ENCODE assay signal across 11 cellular contexts in the genomic region with DNA sequence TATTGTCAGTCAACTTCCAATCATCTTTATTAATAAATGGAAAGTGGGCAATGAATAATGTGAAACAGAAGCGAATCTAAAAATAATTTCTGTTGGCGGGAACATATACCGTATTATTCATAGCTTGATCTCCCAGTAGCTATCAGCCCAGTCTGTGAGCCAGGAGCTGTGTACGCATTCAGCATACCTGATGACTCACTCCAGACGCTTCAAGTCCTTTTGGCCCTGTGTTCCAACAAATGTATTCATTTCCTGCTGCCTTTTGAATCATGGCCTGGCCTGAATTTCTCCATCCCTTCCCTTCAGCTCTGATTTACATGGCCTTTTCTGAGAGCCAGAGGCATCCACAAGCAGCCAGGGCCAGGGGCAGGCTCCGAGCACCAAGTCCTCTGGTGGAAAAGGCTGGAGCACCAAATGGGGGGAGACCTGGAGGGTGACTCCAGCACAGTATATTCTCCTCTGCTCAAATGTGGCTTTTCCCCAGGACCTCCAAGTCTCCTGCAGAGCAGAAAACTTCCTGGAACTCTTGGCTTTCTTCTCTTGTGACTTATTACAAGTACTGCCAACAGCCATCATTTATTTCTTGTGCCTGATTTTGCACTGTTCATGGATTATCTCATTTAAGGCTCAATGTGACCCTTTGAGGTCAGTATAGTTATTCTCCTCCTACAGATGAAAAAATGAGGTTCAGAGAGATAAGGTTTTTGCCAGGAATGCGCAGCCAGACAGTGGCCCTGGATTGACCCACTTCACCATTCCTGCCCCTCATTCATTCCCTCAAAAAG.
A peak's percentile ranks its signal among the peaks of the same experiment; 100 is the strongest.
DNase-seq lines count a peak whose midpoint lies in the region; ATAC-seq, FAIRE-seq and TF ChIP-seq lines count a peak whose summit lies in the region.
"Had no signal": no experiment of that assay in that cellular context is flagged by ENCODE, and none has a peak within 500 bp of the region (broad histone marks: within the 10 kb centered on the region; RNA-seq: fewer than 3 reads in every experiment).

No MANE protein-coding gene starts in this region.

- H3K27ac Mint-ChIP-seq in activated CD8-positive, alpha-beta T cell treated with anti-CD3 and anti-CD28 coated beads, Interleukin-2, amount 10 ng/mL, durations not matched to agents 7 days and 5 days, result no peak overlapping the region
- H3K27ac Mint-ChIP-seq: activated CD8-positive, alpha-beta memory T cell treated with anti-CD3 and anti-CD28 coated beads, Interleukin-2, amount 10 ng/mL, durations not matched to agents 7 days and 5 days had no signal

- TF ChIP-seq RAD21 in HepG2 (CRISPR knock-in tag; IDR thresholded peaks at IDR 0.05), result no peak

- in situ Hi-C loops in brain microvascular endothelial cell (cut with HindIII; ENCODE audit: low pct_ligation_motif_present, low sequenced_read_pairs), result no loop called here
- in situ Hi-C loops in HepG2 (cut with HindIII; ENCODE audit: extremely low pct_ligation_motif_present, low pct_unique_long_range_greater_than_20kb), result no loop called here

- POLR2A ChIA-PET in HepG2 (lab: Yijun Ruan, JAX) (no interaction called here), OCI-LY7 (lab: Charles Lee) (no interaction called here)
- POLR2A ChIA-PET in activated CD8-positive, alpha-beta T cell treated with anti-CD3 and anti-CD28 coated beads, Interleukin-2, amount 10 ng/mL, durations not matched to agents 7 days and 5 days (lab: Charles Lee), result no interaction called here

- H3K9me3 Mint-ChIP-seq in activated CD8-positive, alpha-beta T cell treated with anti-CD3 and anti-CD28 coated beads, Interleukin-2, amount 10 ng/mL, durations not matched to agents 7 days and 5 days (ENCODE audit: insufficient read depth), result no peaks in the 10 kb centered on the region

- intact Hi-C loops in left cardiac atrium (cut with DNase I), result no loop called here
- intact Hi-C loops in Right ventricle myocardium inferior (cut with DNase I), result no loop called here
- intact Hi-C loops in HepG2 (cut with micrococcal nuclease; ENCODE audit: unreplicated experiment), result no loop called here
- intact Hi-C loops in OCI-LY7 (cut with micrococcal nuclease; ENCODE audit: unreplicated experiment), result no loop called here

- no peak overlapping the region for H2AFZ ChIP-seq in HepG2 (ENCODE audit: low read length)
- H2AFZ ChIP-seq in OCI-LY7 (ENCODE audit: low read length), result no peak overlapping the region

- H3K9me3 ChIP-seq in HepG2 (ENCODE audit: low read length), result peaks cover 7% of the 10 kb centered on the region; the same call in 1 of the 2 replicates
- H3K9me3 ChIP-seq in OCI-LY7 (ENCODE audit: low read length), result no peaks in the 10 kb centered on the region

- no peaks in the 10 kb centered on the region for H3K79me2 ChIP-seq in HepG2 (ENCODE audit: insufficient read depth, low read length)
- H3K79me2 ChIP-seq in OCI-LY7 (ENCODE audit: insufficient read depth, low read depth, low read length), result no peaks in the 10 kb centered on the region

- ATAC-seq in left cardiac atrium, result peak; percentile 47 to 99
- no peak for ATAC-seq in Right ventricle myocardium inferior
- ATAC-seq in HepG2, result no peak; the same call in 2 of the 3 replicates
- no peak for ATAC-seq in GM18858 (IDR thresholded peaks at IDR 0.05; ENCODE audit: unreplicated experiment)
- ATAC-seq in activated CD8-positive, alpha-beta T cell treated with anti-CD3 and anti-CD28 coated beads, Interleukin-2, amount 10 ng/mL, durations not matched to agents 7 days and 5 days, result no peak
- ATAC-seq: activated CD8-positive, alpha-beta memory T cell treated with anti-CD3 and anti-CD28 coated beads, Interleukin-2, amount 10 ng/mL, durations not matched to agents 7 days and 5 days had no signal

- H3K36me3 Mint-ChIP-seq in activated CD8-positive, alpha-beta T cell treated with anti-CD3 and anti-CD28 coated beads, Interleukin-2, amount 10 ng/mL, durations not matched to agents 7 days and 5 days (ENCODE audit: low read depth), result no peaks in the 10 kb centered on the region
- H3K36me3 Mint-ChIP-seq: activated CD8-positive, alpha-beta memory T cell treated with anti-CD3 and anti-CD28 coated beads, Interleukin-2, amount 10 ng/mL, durations not matched to agents 7 days and 5 days had no signal

- no peaks in the 10 kb centered on the region for H4K20me1 ChIP-seq in HepG2 (ENCODE audit: insufficient read depth, low read length)
- H4K20me1 ChIP-seq in OCI-LY7 (ENCODE audit: insufficient read depth, low read length), result no peaks in the 10 kb centered on the region; the same call in 1 of the 2 replicates

- H3K36me3 ChIP-seq in brain microvascular endothelial cell (replicated peaks) (no peaks in the 10 kb centered on the region), HepG2 (replicated peaks in 1 of 2; ENCODE audit: control insufficient read depth in 1 of 2, insufficient read depth in 2 of 2, low read length in 2 of 2) (no peaks in the 10 kb centered on the region), OCI-LY7 (ENCODE audit: insufficient read depth, low read length) (no peaks in the 10 kb centered on the region)

- H3K27me3 ChIP-seq in brain microvascular endothelial cell (replicated peaks) (no peaks in the 10 kb centered on the region), HepG2 (ENCODE audit: control insufficient read depth in 1 of 2, insufficient read depth in 2 of 2, low read length in 2 of 2) (no peaks in the 10 kb centered on the region)

- H3K4me3 Mint-ChIP-seq in activated CD8-positive, alpha-beta T cell treated with anti-CD3 and anti-CD28 coated beads, Interleukin-2, amount 10 ng/mL, durations not matched to agents 7 days and 5 days, result no peak overlapping the region
- H3K4me3 Mint-ChIP-seq: activated CD8-positive, alpha-beta memory T cell treated with anti-CD3 and anti-CD28 coated beads, Interleukin-2, amount 10 ng/mL, durations not matched to agents 7 days and 5 days had no signal

- no peaks in the 10 kb centered on the region for H3K4me1 ChIP-seq in HepG2 (ENCODE audit: insufficient read depth, low read length)
- no peaks in the 10 kb centered on the region for H3K4me1 ChIP-seq in OCI-LY7 (ENCODE audit: insufficient read depth, low read length, poor library complexity, severe bottlenecking)

- BruUV-seq in HepG2 (replicated peaks; lab: Mats Ljungman, UMichigan), result no TSS peak
- BruUV-seq in OCI-LY7 (replicated peaks; lab: Mats Ljungman, UMichigan), result no TSS peak

- no peak for FAIRE-seq in HepG2 (lab: Jason Lieb, UNC)

- H3K27ac ChIP-seq in brain microvascular endothelial cell, result peak overlapping the region; percentile 95
- no peak overlapping the region for H3K27ac ChIP-seq in HepG2 (ENCODE audit: extremely low read length, insufficient read depth, low read length)
- H3K27ac ChIP-seq in OCI-LY7 (ENCODE audit: low read depth, low read length, poor library complexity, severe bottlenecking), result no peak overlapping the region
- H3K27ac ChIP-seq: C4-2B had no signal

- H3K4me3 ChIP-seq in brain microvascular endothelial cell (ENCODE audit: low read depth, low read length) (no peak overlapping the region), HepG2 (replicated peaks in 1 of 3; ENCODE audit: insufficient read depth in 1 of 3, low read depth in 2 of 3, low read length in 3 of 3) (no peak overlapping the region), OCI-LY7 (ENCODE audit: low read depth, low read length, poor library complexity, severe bottlenecking) (no peak overlapping the region)

- TF ChIP-seq CTCF in brain microvascular endothelial cell (IDR thresholded peaks at IDR 0.05; ENCODE audit: low read depth, low read length, missing control alignments), result no peak
- TF ChIP-seq CTCF in HepG2 (CRISPR knock-in tag; IDR thresholded peaks at IDR 0.05), result no peak
- TF ChIP-seq CTCF in OCI-LY7 (conservative IDR thresholded peaks at IDR 0.05; ENCODE audit: low read length), result no peak

- CTCF ChIA-PET in HepG2 (lab: Yijun Ruan, JAX; ENCODE audit: low intra/inter-chr PET ratio, low total read pairs) (no interaction called here), OCI-LY7 (lab: Charles Lee; ENCODE audit: unreplicated experiment) (no interaction called here)
- CTCF ChIA-PET in activated CD8-positive, alpha-beta T cell treated with anti-CD3 and anti-CD28 coated beads, Interleukin-2, amount 10 ng/mL, durations not matched to agents 7 days and 5 days (lab: Charles Lee), result no interaction called here

- 28% methylated on average over 7 of the region's 7 CpGs for WGBS in HepG2 (ENCODE audit: low lambda C conversion rate)

- H3K9me2 ChIP-seq in OCI-LY7 (ENCODE audit: insufficient read depth, low read length), result no peaks in the 10 kb centered on the region

- no peaks in the 10 kb centered on the region for H3K27me3 Mint-ChIP-seq in activated CD8-positive, alpha-beta T cell treated with anti-CD3 and anti-CD28 coated beads, Interleukin-2, amount 10 ng/mL, durations not matched to agents 7 days and 5 days (ENCODE audit: low read depth)

- no peak for TF ChIP-seq POLR2A in HepG2 (IDR thresholded peaks at IDR 0.05; ENCODE audit: insufficient read depth in 1 of 2, low read depth in 2 of 2, low read length in 2 of 2)

- no peak overlapping the region for H3K9ac ChIP-seq in HepG2 (ENCODE audit: insufficient read depth, low read depth, low read length)

- peak; percentile 35 for DNase-seq in left cardiac atrium
- no peak for DNase-seq in Right ventricle myocardium inferior (ENCODE audit: missing footprints)
- peak; percentile 98 for DNase-seq in brain microvascular endothelial cell
- DNase-seq in HepG2 (ENCODE audit: low spot score), result peak; percentile 6
- DNase-seq in NK-92 treated with Interleukin-12 subunit alpha and Interleukin-12 subunit beta, amount 100 ng/mL, for 24 hours (lab: John Stamatoyannopoulos, UW), result no peak
- no peak for DNase-seq in OCI-LY7 (ENCODE audit: low spot score)
- no peak for DNase-seq in activated CD8-positive, alpha-beta T cell treated with anti-CD3 and anti-CD28 coated beads, Interleukin-2, amount 10 ng/mL, durations not matched to agents 7 days and 5 days
- DNase-seq: activated CD8-positive, alpha-beta memory T cell treated with anti-CD3 and anti-CD28 coated beads, Interleukin-2, amount 10 ng/mL, durations not matched to agents 7 days and 5 days; glutamatergic neuron had no signal

- H3K4me2 ChIP-seq in HepG2 (ENCODE audit: low read depth, low read length) (no peak overlapping the region), OCI-LY7 (ENCODE audit: low read length) (no peak overlapping the region)

- TF ChIP-seq EP300 in HepG2 (IDR thresholded peaks at IDR 0.05; ENCODE audit: low read depth in 2 of 2, low read length in 2 of 2), result no peak
- no peak for TF ChIP-seq EP300 in HepG2 (CRISPR knock-in tag; IDR thresholded peaks at IDR 0.05; ENCODE audit: borderline replicate concordance)

- no peaks in the 10 kb centered on the region for H3K4me1 Mint-ChIP-seq in activated CD8-positive, alpha-beta T cell treated with anti-CD3 and anti-CD28 coated beads, Interleukin-2, amount 10 ng/mL, durations not matched to agents 7 days and 5 days (ENCODE audit: low read depth)
- H3K4me1 Mint-ChIP-seq: activated CD8-positive, alpha-beta memory T cell treated with anti-CD3 and anti-CD28 coated beads, Interleukin-2, amount 10 ng/mL, durations not matched to agents 7 days and 5 days had no signal

TF ChIP-seq in HepG2, 621 proteins besides CTCF, POLR2A, EP300 and RAD21 (continues in another document):
- TF ChIP-seq RNF2 (conservative IDR thresholded peaks at IDR 0.05; ENCODE audit: low read depth), result no peak

Comparison
In these comparisons a context has a peak if more than half of its experiments do, and no peak if none do; other contexts are left out.
1. ATAC-seq: peak in left cardiac atrium (2 of 2); none in Right ventricle myocardium inferior (single experiment), HepG2 (single experiment), GM18858 (single experiment) and activated CD8-positive, alpha-beta T cell treated with anti-CD3 and anti-CD28 coated beads, Interleukin-2, amount 10 ng/mL, durations not matched to agents 7 days and 5 days (single experiment).
2. DNase-seq: peak in left cardiac atrium (single experiment), brain microvascular endothelial cell (single experiment) and HepG2 (single experiment); none in Right ventricle myocardium inferior (single experiment), NK-92 treated with Interleukin-12 subunit alpha and Interleukin-12 subunit beta, amount 100 ng/mL, for 24 hours (single experiment), OCI-LY7 (single experiment) and activated CD8-positive, alpha-beta T cell treated with anti-CD3 and anti-CD28 coated beads, Interleukin-2, amount 10 ng/mL, durations not matched to agents 7 days and 5 days (single experiment).